1 cellular context compared by ENCODE assay signal in genomic region chr5:9519537-9519936, GRCh38.
TF ChIP-seq lines count a peak whose summit lies in the region.

No MANE protein-coding gene starts in this region.

TF ChIP-seq in SK-N-SH treated with all-trans-retinoic acid at 6 μM for 48 hours, 23 proteins besides CTCF, POLR2A, EP300 and RAD21 (continued from another document):
- TF ChIP-seq RARB (CRISPR knock-in tag; IDR thresholded peaks at IDR 0.05) (no peak), TSHZ2 (CRISPR knock-in tag; IDR thresholded peaks at IDR 0.05) (no peak), TCF4 (CRISPR knock-in tag; IDR thresholded peaks at IDR 0.05; ENCODE audit: borderline replicate concordance) (no peak), POU6F1 (CRISPR knock-in tag; IDR thresholded peaks at IDR 0.05; ENCODE audit: borderline replicate concordance, low read depth) (no peak), ZFP3 (CRISPR knock-in tag; IDR thresholded peaks at IDR 0.05) (no peak), ZFP30 (CRISPR knock-in tag; IDR thresholded peaks at IDR 0.05) (no peak), OSR1 (CRISPR knock-in tag; IDR thresholded peaks at IDR 0.05) (no peak)
